ENCODE assay signal across 22 cellular contexts in genomic region chr18:73948497-73948896, GRCh38.
DNase-seq lines count a peak whose midpoint lies in the region; ATAC-seq, FAIRE-seq and TF ChIP-seq lines count a peak whose summit lies in the region.
"Had no signal": no experiment of that assay in that cellular context is flagged by ENCODE, and none has a peak within 500 bp of the region (broad histone marks: within the 10 kb centered on the region; RNA-seq: fewer than 3 reads in every experiment).

No MANE protein-coding gene starts in this region.

- H2BK15ac ChIP-seq in H1 (ENCODE audit: low read length) = no peak overlapping the region

- no peaks in the 10 kb centered on the region for H3K23me2 ChIP-seq in H1 (ENCODE audit: low read depth, low read length)

- no peak overlapping the region for H3K23ac ChIP-seq in H1 (ENCODE audit: insufficient read length)

- no peak for FAIRE-seq in H1 (lab: Jason Lieb, UNC)
- FAIRE-seq: endometrium, TTC549 had no signal

- ATAC-seq in Panc1 = peak; percentile 42; the same call in 1 of the 2 replicates
- ATAC-seq: activated CD4-positive, alpha-beta T cell treated with anti-CD3 and anti-CD28 coated beads for 36 hours; activated CD8-positive, alpha-beta memory T cell treated with anti-CD3 and anti-CD28 coated beads, Interleukin-2, amount 10 ng/mL, durations not matched to agents 7 days and 5 days; CD8-positive, alpha-beta T cell; natural killer cell had no signal

- no peak overlapping the region for H4K91ac ChIP-seq in H1 (replicated peaks; ENCODE audit: insufficient read length, low read length)

- no peaks in the 10 kb centered on the region for H3K79me1 ChIP-seq in H1 (ENCODE audit: low read depth, low read length)

- H3K4me3 ChIP-seq in Panc1 (ENCODE audit: low read depth in 2 of 2, low read length in 2 of 2) (no peak overlapping the region), H1 (ENCODE audit: extremely low read depth in 1 of 4, insufficient read depth in 2 of 4, low read depth in 3 of 4, low read length in 4 of 4) (no peak overlapping the region), neural progenitor cell (no peak overlapping the region)
- H3K4me3 ChIP-seq: skin epidermis had no signal

- no peak for TF ChIP-seq EP300 in H1 (IDR thresholded peaks at IDR 0.05; ENCODE audit: borderline replicate concordance in 1 of 2, low read depth in 2 of 2, low read length in 2 of 2)

- H3K9ac ChIP-seq in H1 (replicated peaks in 1 of 4; ENCODE audit: extremely low read depth in 1 of 4, low read depth in 3 of 4, low read length in 3 of 4) = no peak overlapping the region
- H3K9ac ChIP-seq in neural progenitor cell = no peak overlapping the region

- H3K56ac ChIP-seq in H1 (replicated peaks; ENCODE audit: insufficient read length, low read depth, low read length) = no peak overlapping the region

- no peak overlapping the region for H2BK12ac ChIP-seq in H1 (ENCODE audit: low read depth, low read length)

- H3K27me3 Mint-ChIP-seq in neural progenitor cell (ENCODE audit: insufficient read depth, low read depth) = peaks cover 3% of the 10 kb centered on the region
- H3K27me3 Mint-ChIP-seq: activated CD8-positive, alpha-beta memory T cell treated with anti-CD3 and anti-CD28 coated beads, Interleukin-2, amount 10 ng/mL, durations not matched to agents 7 days and 5 days; progenitor cell of endocrine pancreas had no signal

- in situ Hi-C loops in Panc1 (cut with HindIII; ENCODE audit: low pct_unique_long_range_greater_than_20kb, low sequenced_read_pairs) = no loop called here

- H3K36me3 ChIP-seq in Panc1 (ENCODE audit: control insufficient read depth, insufficient read depth, low read length) (no peaks in the 10 kb centered on the region), H1 (ENCODE audit: control insufficient read depth in 2 of 4, insufficient read depth in 4 of 4, low read length in 3 of 4) (no peaks in the 10 kb centered on the region), neural progenitor cell (no peaks in the 10 kb centered on the region)

- no peak overlapping the region; the same call in 1 of the 2 replicates for H2AFZ ChIP-seq in H1 (ENCODE audit: low read length)
- peak overlapping the region; percentile 12 for H2AFZ ChIP-seq in neural progenitor cell (replicated peaks)

- no peaks in the 10 kb centered on the region for H3F3A ChIP-seq in neural progenitor cell (ENCODE audit: low read depth)

- no peak overlapping the region for H2BK20ac ChIP-seq in H1 (ENCODE audit: low read length)

- no peak for TF ChIP-seq POLR2A in H1 (IDR thresholded peaks at IDR 0.05; ENCODE audit: control extremely low read depth in 1 of 2, low read depth in 2 of 2, low read length in 2 of 2)

- no peaks in the 10 kb centered on the region for H3K79me2 ChIP-seq in H1 (ENCODE audit: control insufficient read depth in 1 of 2, insufficient read depth in 2 of 2, low read length in 2 of 2)
- no peaks in the 10 kb centered on the region for H3K79me2 ChIP-seq in neural progenitor cell (ENCODE audit: low read depth)

- TF ChIP-seq CTCF in Panc1 (IDR thresholded peaks at IDR 0.05) = no peak
- no peak for TF ChIP-seq CTCF in H1 (IDR thresholded peaks at IDR 0.05; ENCODE audit: control extremely low read depth in 1 of 3, insufficient read depth in 1 of 3, low read depth in 1 of 3, low read length in 3 of 3)
- no peak for TF ChIP-seq CTCF in neural progenitor cell (IDR thresholded peaks at IDR 0.05)

- H4K8ac ChIP-seq in H1 (ENCODE audit: extremely low read depth, insufficient read depth, low read length) = no peak overlapping the region

- H3K4me2 ChIP-seq in H1 (ENCODE audit: insufficient read depth in 1 of 2, low read depth in 2 of 2, low read length in 2 of 2) (no peak overlapping the region), neural progenitor cell (no peak overlapping the region)

- no peaks in the 10 kb centered on the region for H3K36me3 Mint-ChIP-seq in neural progenitor cell
- H3K36me3 Mint-ChIP-seq: activated CD8-positive, alpha-beta memory T cell treated with anti-CD3 and anti-CD28 coated beads, Interleukin-2, amount 10 ng/mL, durations not matched to agents 7 days and 5 days; CD8-positive, alpha-beta T cell; memory B cell; natural killer cell had no signal

- H3K9me3 Mint-ChIP-seq in neural progenitor cell = no peaks in the 10 kb centered on the region
- H3K9me3 Mint-ChIP-seq: CD8-positive, alpha-beta T cell; memory B cell had no signal

- H4K5ac ChIP-seq in H1 (ENCODE audit: insufficient read length, low read depth, low read length) = no peak overlapping the region

- H3K4me1 Mint-ChIP-seq in neural progenitor cell = peaks cover 3% of the 10 kb centered on the region
- H3K4me1 Mint-ChIP-seq: activated CD8-positive, alpha-beta memory T cell treated with anti-CD3 and anti-CD28 coated beads, Interleukin-2, amount 10 ng/mL, durations not matched to agents 7 days and 5 days; memory B cell; natural killer cell had no signal

- POLR2A ChIA-PET in Panc1 (lab: Charles Lee) = no interaction called here
- POLR2A ChIA-PET in H1 (lab: Charles Lee; ENCODE audit: partially characterized antibody) = no interaction called here

- no peak for TF ChIP-seq RAD21 in H1 (IDR thresholded peaks at IDR 0.05 in 1 of 2, conservative IDR thresholded peaks at IDR 0.05 in 1 of 2; ENCODE audit: low read depth in 2 of 2, low read length in 2 of 2)

- DNase-seq in EH (ENCODE audit: low read depth) (peak; percentile 41), Panc1 (ENCODE audit: low read depth, low spot score) (no peak), H1 (ENCODE audit: low read depth in 1 of 2, low spot score in 2 of 2) (no peak), neural progenitor cell (ENCODE audit: low spot score) (no peak), caudate nucleus (lab: John Stamatoyannopoulos, UW) (no peak), NCI-H2029 (lab: John Stamatoyannopoulos, UW) (no peak), T-helper 2 cell (no peak), T-helper 1 cell (no peak)
- DNase-seq: activated CD4-positive, alpha-beta T cell treated with anti-CD3 and anti-CD28 coated beads for 36 hours; activated CD8-positive, alpha-beta memory T cell treated with anti-CD3 and anti-CD28 coated beads, Interleukin-2, amount 10 ng/mL, durations not matched to agents 7 days and 5 days; CD8-positive, alpha-beta T cell; DMS79; foreskin melanocyte; hypothalamus; KBM-7; natural killer cell; stimulated activated CD4-positive, alpha-beta T cell treated with anti-CD3 and anti-CD28 coated beads, Interleukin-4, amount 100 ng/mL, for 24 hours had no signal

- H3K4me3 Mint-ChIP-seq in neural progenitor cell = no peak overlapping the region
- H3K4me3 Mint-ChIP-seq: activated CD4-positive, alpha-beta T cell treated with anti-CD3 and anti-CD28 coated beads for 36 hours; activated CD8-positive, alpha-beta memory T cell treated with anti-CD3 and anti-CD28 coated beads, Interleukin-2, amount 10 ng/mL, durations not matched to agents 7 days and 5 days; CD8-positive, alpha-beta T cell; memory B cell; natural killer cell had no signal

- H3K4me1 ChIP-seq in Panc1 (ENCODE audit: control insufficient read depth, insufficient read depth, low read length) (no peaks in the 10 kb centered on the region; the same call in none of the 2 replicates), H1 (replicated peaks in 1 of 4; ENCODE audit: control insufficient read depth in 3 of 4, insufficient read depth in 4 of 4, low read length in 3 of 4) (peaks cover 0 to 2% (median under 1%) of the 10 kb centered on the region in 4 experiments; a peak in 1 of 7 replicates), neural progenitor cell (no peaks in the 10 kb centered on the region)

- intact Hi-C loops in Panc1 (cut with micrococcal nuclease; ENCODE audit: unreplicated experiment) = no loop called here

- no peak overlapping the region for H3K27ac ChIP-seq in Panc1 (ENCODE audit: low read length)
- no peak overlapping the region for H3K27ac ChIP-seq in H1 (ENCODE audit: low read depth, low read length)
- H3K27ac ChIP-seq in neural progenitor cell = no peak overlapping the region
- H3K27ac ChIP-seq in caudate nucleus (ENCODE audit: low read depth, low read length) = no peak overlapping the region

- H3K27ac Mint-ChIP-seq in neural progenitor cell = no peak overlapping the region
- H3K27ac Mint-ChIP-seq: activated CD4-positive, alpha-beta T cell treated with anti-CD3 and anti-CD28 coated beads for 36 hours; activated CD8-positive, alpha-beta memory T cell treated with anti-CD3 and anti-CD28 coated beads, Interleukin-2, amount 10 ng/mL, durations not matched to agents 7 days and 5 days; CD8-positive, alpha-beta T cell; memory B cell; natural killer cell; progenitor cell of endocrine pancreas had no signal

- no TSS peak for BruUV-seq in Panc1 (replicated peaks; lab: Mats Ljungman, UMichigan)

- H3K14ac ChIP-seq in H1 (ENCODE audit: insufficient read length) = no peak overlapping the region

- CTCF ChIA-PET in Panc1 (lab: Charles Lee) = interaction anchor here (0.5 kb wide), 1 partner anchor 197 kb away, joined by 6 read pairs; no protein-coding TSS in a partner anchor
- CTCF ChIA-PET in H1 (lab: Charles Lee; ENCODE audit: partially characterized antibody) = interaction anchor here (0.8 to 1.6 kb wide), 2 partner anchors 32 to 105 kb away, joined by 3 read pairs; no protein-coding TSS in a partner anchor

- H4K20me1 ChIP-seq in H1 (replicated peaks in 1 of 2; ENCODE audit: control insufficient read depth in 1 of 2, insufficient read depth in 2 of 2, low read length in 2 of 2) (no peaks in the 10 kb centered on the region), neural progenitor cell (ENCODE audit: low read depth) (no peaks in the 10 kb centered on the region)

- no peak overlapping the region for H3K4ac ChIP-seq in H1 (replicated peaks; ENCODE audit: insufficient read length, low read depth, low read length)

- no peak overlapping the region for H3K18ac ChIP-seq in H1 (ENCODE audit: extremely low read depth, low read length)

- no peak overlapping the region for H2BK5ac ChIP-seq in H1 (ENCODE audit: low read depth, low read length)

- WGBS in H1 (ENCODE audit: extremely low coverage in 1 of 2, insufficient coverage in 1 of 2, insufficient read length in 1 of 2, insufficient replicate concordance in 2 of 2, low coverage in 1 of 2, low lambda C conversion rate in 2 of 2, missing lambda C conversion rate in 1 of 2), 2 experiments = 95% methylated on average over 3 of the region's 3 CpGs; no CpG with 5 or more reads in 1 of the 2 experiments

- no peaks in the 10 kb centered on the region for H3K27me3 ChIP-seq in Panc1 (ENCODE audit: control insufficient read depth, insufficient read depth, low read length)
- H3K27me3 ChIP-seq in H1 (replicated peaks in 1 of 4; ENCODE audit: control insufficient read depth in 3 of 4, extremely low read depth in 1 of 4, insufficient read depth in 3 of 4, low read length in 3 of 4) = no peaks in the 10 kb centered on the region
- H3K27me3 ChIP-seq in neural progenitor cell = no peaks in the 10 kb centered on the region

- no peak overlapping the region for H2BK120ac ChIP-seq in H1 (replicated peaks; ENCODE audit: low read depth, low read length)

- no peak overlapping the region for H2AK5ac ChIP-seq in H1 (ENCODE audit: low read depth, low read length)

- H3K9me3 ChIP-seq in Panc1 (ENCODE audit: control insufficient read depth, insufficient read depth, low read depth, low read length) (no peaks in the 10 kb centered on the region), H1 (ENCODE audit: insufficient read depth in 2 of 2, low read depth in 1 of 2, low read length in 1 of 2) (peaks cover 0 to 3% of the 10 kb centered on the region in 2 experiments; a peak in 1 of 4 replicates), neural progenitor cell (ENCODE audit: low read depth) (no peaks in the 10 kb centered on the region)
